15 cellular contexts compared by ENCODE assay signal in genomic region chr5:154768207-154768606, GRCh38. TPM values are rescaled to one million over a fixed set of nuclear protein-coding genes. Genes with fewer than 3 reads are reported as not detected.
DNase-seq lines count a peak whose midpoint lies in the region; ATAC-seq and TF ChIP-seq lines count a peak whose summit lies in the region.
"Had no signal": no experiment of that assay in that cellular context is flagged by ENCODE, and none has a peak within 500 bp of the region (broad histone marks: within the 10 kb centered on the region; RNA-seq: fewer than 3 reads in every experiment).

No MANE protein-coding gene starts in this region.

- H3K4me2 ChIP-seq in BLaER1 treated with 17β-estradiol and CSF1 and Interleukin-3, amounts not matched to agents 10 nM and 100 nM: peak overlapping the region; percentile 24 to 77 (median 58); a peak in 17 of 22 replicates
- peak overlapping the region; percentile 52 for H3K4me2 ChIP-seq in OCI-LY7 (ENCODE audit: low read length)

- H3K27ac Mint-ChIP-seq in activated CD4-positive, alpha-beta T cell treated with anti-CD3 and anti-CD28 coated beads for 36 hours: peak overlapping the region; percentile 68
- peak overlapping the region; percentile 33 for H3K27ac Mint-ChIP-seq in endothelial cell (ENCODE audit: unreplicated experiment)

- no peak for DNase-seq in activated CD4-positive, alpha-beta T cell treated with anti-CD3 and anti-CD28 coated beads for 36 hours
- no peak for DNase-seq in activated CD4-positive, alpha-beta T cell treated with anti-CD3 and anti-CD28 coated beads for 48 hours
- DNase-seq in OCI-LY7 (ENCODE audit: low spot score) (no peak), endothelial cell (ENCODE audit: low spot score) (no peak), glomerular visceral epithelial cell (ENCODE audit: extremely low spot score) (no peak), HT-29 (ENCODE audit: low spot score) (no peak), right atrium auricular region (ENCODE audit: low spot score) (no peak)
- DNase-seq: DND-41, GF-D8, NCI-H1436, NCI-H2081, NCI-H524 had no signal

- no peaks in the 10 kb centered on the region for H3K9me2 ChIP-seq in OCI-LY7 (ENCODE audit: insufficient read depth, low read length)

- TF ChIP-seq CTCF in OCI-LY7 (conservative IDR thresholded peaks at IDR 0.05; ENCODE audit: low read length) (no peak), endothelial cell (IDR thresholded peaks at IDR 0.05; ENCODE audit: unreplicated experiment) (no peak), right atrium auricular region (IDR thresholded peaks at IDR 0.05) (no peak)

- H3K27me3 ChIP-seq in BLaER1 treated with 17β-estradiol and CSF1 and Interleukin-3, amounts not matched to agents 10 nM and 100 nM: no peaks in the 10 kb centered on the region
- H3K27me3 ChIP-seq in right atrium auricular region: no peaks in the 10 kb centered on the region

- peaks cover 15% of the 10 kb centered on the region for H3K36me3 Mint-ChIP-seq in activated CD4-positive, alpha-beta T cell treated with anti-CD3 and anti-CD28 coated beads for 36 hours (ENCODE audit: low read depth)
- H3K36me3 Mint-ChIP-seq in endothelial cell (ENCODE audit: low read depth, unreplicated experiment): peaks cover 3% of the 10 kb centered on the region

- POLR2A ChIA-PET in activated CD4-positive, alpha-beta T cell treated with anti-CD3 and anti-CD28 coated beads for 36 hours (lab: Charles Lee): no interaction called here
- POLR2A ChIA-PET in OCI-LY7 (lab: Charles Lee): interaction anchor here (0.6 to 2.5 kb wide), 6 partner anchors 9 to 106 kb away, joined by 3 to 11 read pairs (median 4); no protein-coding TSS in a partner anchor

- H3K9me3 ChIP-seq in BLaER1 treated with 17β-estradiol and CSF1 and Interleukin-3, amounts not matched to agents 10 nM and 100 nM (replicated peaks in 1 of 11): no peaks in the 10 kb centered on the region
- H3K9me3 ChIP-seq in OCI-LY7 (ENCODE audit: low read length): no peaks in the 10 kb centered on the region
- H3K9me3 ChIP-seq in right atrium auricular region: no peaks in the 10 kb centered on the region

- peaks cover 0 to 41% (median 18%) of the 10 kb centered on the region in 11 experiments; a peak in 15 of 22 replicates for H3K36me3 ChIP-seq in BLaER1 treated with 17β-estradiol and CSF1 and Interleukin-3, amounts not matched to agents 10 nM and 100 nM
- peaks cover 74% of the 10 kb centered on the region for H3K36me3 ChIP-seq in OCI-LY7 (ENCODE audit: insufficient read depth, low read length)
- no peaks in the 10 kb centered on the region for H3K36me3 ChIP-seq in right atrium auricular region

- ATAC-seq in activated CD4-positive, alpha-beta T cell treated with anti-CD3 and anti-CD28 coated beads for 36 hours: no peak

- no TSS peak for BruUV-seq in OCI-LY7 (replicated peaks; lab: Mats Ljungman, UMichigan)

- H3K9ac ChIP-seq in BLaER1 treated with 17β-estradiol and CSF1 and Interleukin-3, amounts not matched to agents 10 nM and 100 nM: no peak overlapping the region

- H3K27me3 Mint-ChIP-seq in activated CD4-positive, alpha-beta T cell treated with anti-CD3 and anti-CD28 coated beads for 36 hours: no peaks in the 10 kb centered on the region
- H3K27me3 Mint-ChIP-seq in endothelial cell (ENCODE audit: unreplicated experiment): no peaks in the 10 kb centered on the region

- peaks cover 100% of the 10 kb centered on the region in 11 experiments for H4K20me1 ChIP-seq in BLaER1 treated with 17β-estradiol and CSF1 and Interleukin-3, amounts not matched to agents 10 nM and 100 nM
- H4K20me1 ChIP-seq in OCI-LY7 (ENCODE audit: insufficient read depth, low read length): peaks cover 69% of the 10 kb centered on the region

- H3K4me1 ChIP-seq in BLaER1 treated with 17β-estradiol and CSF1 and Interleukin-3, amounts not matched to agents 10 nM and 100 nM: peaks cover 80 to 96% (median 85%) of the 10 kb centered on the region in 10 experiments
- H3K4me1 ChIP-seq in OCI-LY7 (ENCODE audit: insufficient read depth, low read length, poor library complexity, severe bottlenecking): peaks cover 70% of the 10 kb centered on the region
- peaks cover 0 to 75% of the 10 kb centered on the region in 2 donors for H3K4me1 ChIP-seq in right atrium auricular region

- CTCF ChIA-PET in activated CD4-positive, alpha-beta T cell treated with anti-CD3 and anti-CD28 coated beads for 36 hours (lab: Charles Lee): interaction anchor here (0.7 to 1.2 kb wide), 2 partner anchors 11 to 26 kb away, joined by 3 to 4 read pairs; no protein-coding TSS in a partner anchor
- CTCF ChIA-PET in OCI-LY7 (lab: Charles Lee; ENCODE audit: unreplicated experiment): no interaction called here

- H3K4me1 Mint-ChIP-seq in activated CD4-positive, alpha-beta T cell treated with anti-CD3 and anti-CD28 coated beads for 36 hours: peaks cover 75% of the 10 kb centered on the region
- H3K4me1 Mint-ChIP-seq in endothelial cell (ENCODE audit: unreplicated experiment): peaks cover 58% of the 10 kb centered on the region

- no peak overlapping the region for H2AFZ ChIP-seq in OCI-LY7 (ENCODE audit: low read length)

- H3K9me3 Mint-ChIP-seq in activated CD4-positive, alpha-beta T cell treated with anti-CD3 and anti-CD28 coated beads for 36 hours (ENCODE audit: low read depth): no peaks in the 10 kb centered on the region
- no peaks in the 10 kb centered on the region for H3K9me3 Mint-ChIP-seq in endothelial cell (ENCODE audit: unreplicated experiment)
- H3K9me3 Mint-ChIP-seq: CD14-positive monocyte had no signal

- H3K4me3 Mint-ChIP-seq in activated CD4-positive, alpha-beta T cell treated with anti-CD3 and anti-CD28 coated beads for 36 hours: no peak overlapping the region
- H3K4me3 Mint-ChIP-seq in endothelial cell (ENCODE audit: unreplicated experiment): no peak overlapping the region
- H3K4me3 Mint-ChIP-seq: CD14-positive monocyte had no signal

- H3K4me3 ChIP-seq in BLaER1 treated with 17β-estradiol and CSF1 and Interleukin-3, amounts not matched to agents 10 nM and 100 nM: no peak overlapping the region
- H3K4me3 ChIP-seq in OCI-LY7 (ENCODE audit: low read depth, low read length, poor library complexity, severe bottlenecking) (no peak overlapping the region), right atrium auricular region (no peak overlapping the region)

- peaks cover 100% of the 10 kb centered on the region for H3K79me2 ChIP-seq in OCI-LY7 (ENCODE audit: insufficient read depth, low read depth, low read length)

- intact Hi-C loops in activated CD4-positive, alpha-beta T cell treated with anti-CD3 and anti-CD28 coated beads for 36 hours (cut with DNase I, micrococcal nuclease): no loop called here
- intact Hi-C loops in OCI-LY7 (cut with micrococcal nuclease; ENCODE audit: unreplicated experiment): no loop called here

- no peak overlapping the region for H3K27ac ChIP-seq in BLaER1 treated with 17β-estradiol and CSF1 and Interleukin-3, amounts not matched to agents 10 nM and 100 nM
- H3K27ac ChIP-seq in OCI-LY7 (ENCODE audit: low read depth, low read length, poor library complexity, severe bottlenecking) (no peak overlapping the region), right atrium auricular region (no peak overlapping the region)
- H3K27ac ChIP-seq: 22Rv1 had no signal

RNA-seq across cellular contexts. Expression of gene LARP1, which starts 13.0 kb away (rescaled TPM):
- total RNA-seq in activated CD4-positive, alpha-beta T cell treated with anti-CD3 and anti-CD28 coated beads for 36 hours: 100 to 1,000 TPM; 225 to 339 TPM
- total RNA-seq in OCI-LY7 (2014; rRNA removed; shearing (Covaris generic)): 66.2 and 71.1 TPM in 2 replicates
- 274 and 300 TPM in 2 replicates for total RNA-seq in OCI-LY7 (2022)
- total RNA-seq in endothelial cell (ENCODE audit: unreplicated experiment): 198 TPM
- total RNA-seq in HT-29 (2014; rRNA removed; shearing (Covaris generic)): 117 and 123 TPM in 2 replicates
- total RNA-seq in right atrium auricular region: 10 to 100 TPM; 92.4 to 98.1 TPM
